ENCODE assay signal across 1 cellular context in the genomic region with DNA sequence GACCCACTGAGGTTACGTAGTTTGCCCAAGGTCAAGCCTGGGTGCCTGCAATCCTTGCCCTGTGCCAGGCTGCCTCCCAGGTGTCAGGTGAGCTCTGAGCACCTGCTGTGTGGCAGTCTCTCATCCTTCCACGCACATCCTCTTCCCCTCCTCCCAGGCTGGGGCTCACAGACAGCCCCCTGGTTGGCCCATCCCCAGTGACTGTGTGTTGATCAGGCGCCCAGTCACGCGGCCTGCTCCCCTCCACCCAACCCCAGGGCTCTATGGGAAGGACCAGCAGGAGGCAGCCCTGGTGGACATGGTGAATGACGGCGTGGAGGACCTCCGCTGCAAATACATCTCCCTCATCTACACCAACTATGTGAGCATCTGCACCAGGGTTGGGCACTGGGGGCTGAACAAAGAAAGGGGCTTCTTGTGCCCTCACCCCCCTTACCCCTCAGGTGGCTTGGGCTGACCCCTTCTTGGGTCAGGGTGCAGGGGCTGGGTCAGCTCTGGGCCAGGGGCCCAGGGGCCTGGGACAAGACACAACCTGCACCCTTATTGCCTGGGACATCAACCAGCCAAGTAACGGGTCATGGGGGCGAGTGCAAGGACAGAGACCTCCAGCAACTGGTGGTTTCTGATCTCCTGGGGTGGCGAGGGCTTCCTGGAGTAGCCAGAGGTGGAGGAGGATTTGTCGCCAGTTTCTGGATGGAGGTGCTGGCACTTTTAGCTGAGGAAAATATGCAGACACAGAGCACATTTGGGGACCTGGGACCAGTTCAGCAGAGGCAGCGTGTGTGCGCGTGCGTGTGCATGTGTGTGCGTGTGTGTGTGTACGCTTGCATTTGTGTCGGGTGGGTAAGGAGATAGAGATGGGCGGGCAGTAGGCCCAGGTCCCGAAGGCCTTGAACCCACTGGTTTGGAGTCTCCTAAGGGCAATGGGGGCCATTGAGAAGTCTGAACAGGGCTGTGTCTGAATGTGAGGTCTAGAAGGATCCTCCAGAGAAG.
TF ChIP-seq lines count a peak whose summit lies in the region.

No MANE protein-coding gene starts in this region.

TF ChIP-seq in GM12878, 131 proteins besides CTCF, POLR2A, EP300 and RAD21:
- TF ChIP-seq SRF (IDR thresholded peaks at IDR 0.05; ENCODE audit: low read depth in 2 of 2, low read length in 2 of 2) = no peak
- TF ChIP-seq, protein P1, sequence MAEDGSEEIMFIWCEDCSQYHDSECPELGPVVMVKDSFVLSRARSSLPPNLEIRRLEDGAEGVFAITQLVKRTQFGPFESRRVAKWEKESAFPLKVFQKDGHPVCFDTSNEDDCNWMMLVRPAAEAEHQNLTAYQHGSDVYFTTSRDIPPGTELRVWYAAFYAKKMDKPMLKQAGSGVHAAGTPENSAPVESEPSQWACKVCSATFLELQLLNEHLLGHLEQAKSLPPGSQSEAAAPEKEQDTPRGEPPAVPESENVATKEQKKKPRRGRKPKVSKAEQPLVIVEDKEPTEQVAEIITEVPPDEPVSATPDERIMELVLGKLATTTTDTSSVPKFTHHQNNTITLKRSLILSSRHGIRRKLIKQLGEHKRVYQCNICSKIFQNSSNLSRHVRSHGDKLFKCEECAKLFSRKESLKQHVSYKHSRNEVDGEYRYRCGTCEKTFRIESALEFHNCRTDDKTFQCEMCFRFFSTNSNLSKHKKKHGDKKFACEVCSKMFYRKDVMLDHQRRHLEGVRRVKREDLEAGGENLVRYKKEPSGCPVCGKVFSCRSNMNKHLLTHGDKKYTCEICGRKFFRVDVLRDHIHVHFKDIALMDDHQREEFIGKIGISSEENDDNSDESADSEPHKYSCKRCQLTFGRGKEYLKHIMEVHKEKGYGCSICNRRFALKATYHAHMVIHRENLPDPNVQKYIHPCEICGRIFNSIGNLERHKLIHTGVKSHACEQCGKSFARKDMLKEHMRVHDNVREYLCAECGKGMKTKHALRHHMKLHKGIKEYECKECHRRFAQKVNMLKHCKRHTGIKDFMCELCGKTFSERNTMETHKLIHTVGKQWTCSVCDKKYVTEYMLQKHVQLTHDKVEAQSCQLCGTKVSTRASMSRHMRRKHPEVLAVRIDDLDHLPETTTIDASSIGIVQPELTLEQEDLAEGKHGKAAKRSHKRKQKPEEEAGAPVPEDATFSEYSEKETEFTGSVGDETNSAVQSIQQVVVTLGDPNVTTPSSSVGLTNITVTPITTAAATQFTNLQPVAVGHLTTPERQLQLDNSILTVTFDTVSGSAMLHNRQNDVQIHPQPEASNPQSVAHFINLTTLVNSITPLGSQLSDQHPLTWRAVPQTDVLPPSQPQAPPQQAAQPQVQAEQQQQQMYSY (CRISPR knock-in tag; IDR thresholded peaks at IDR 0.05) = no peak
- peak in 1 of 2 experiments; percentile 44; a peak in 1 of 4 replicates for TF ChIP-seq BHLHE40 (IDR thresholded peaks at IDR 0.05; ENCODE audit: borderline replicate concordance in 1 of 2, low read depth in 2 of 2, low read length in 1 of 2)
- TF ChIP-seq, protein P2, sequence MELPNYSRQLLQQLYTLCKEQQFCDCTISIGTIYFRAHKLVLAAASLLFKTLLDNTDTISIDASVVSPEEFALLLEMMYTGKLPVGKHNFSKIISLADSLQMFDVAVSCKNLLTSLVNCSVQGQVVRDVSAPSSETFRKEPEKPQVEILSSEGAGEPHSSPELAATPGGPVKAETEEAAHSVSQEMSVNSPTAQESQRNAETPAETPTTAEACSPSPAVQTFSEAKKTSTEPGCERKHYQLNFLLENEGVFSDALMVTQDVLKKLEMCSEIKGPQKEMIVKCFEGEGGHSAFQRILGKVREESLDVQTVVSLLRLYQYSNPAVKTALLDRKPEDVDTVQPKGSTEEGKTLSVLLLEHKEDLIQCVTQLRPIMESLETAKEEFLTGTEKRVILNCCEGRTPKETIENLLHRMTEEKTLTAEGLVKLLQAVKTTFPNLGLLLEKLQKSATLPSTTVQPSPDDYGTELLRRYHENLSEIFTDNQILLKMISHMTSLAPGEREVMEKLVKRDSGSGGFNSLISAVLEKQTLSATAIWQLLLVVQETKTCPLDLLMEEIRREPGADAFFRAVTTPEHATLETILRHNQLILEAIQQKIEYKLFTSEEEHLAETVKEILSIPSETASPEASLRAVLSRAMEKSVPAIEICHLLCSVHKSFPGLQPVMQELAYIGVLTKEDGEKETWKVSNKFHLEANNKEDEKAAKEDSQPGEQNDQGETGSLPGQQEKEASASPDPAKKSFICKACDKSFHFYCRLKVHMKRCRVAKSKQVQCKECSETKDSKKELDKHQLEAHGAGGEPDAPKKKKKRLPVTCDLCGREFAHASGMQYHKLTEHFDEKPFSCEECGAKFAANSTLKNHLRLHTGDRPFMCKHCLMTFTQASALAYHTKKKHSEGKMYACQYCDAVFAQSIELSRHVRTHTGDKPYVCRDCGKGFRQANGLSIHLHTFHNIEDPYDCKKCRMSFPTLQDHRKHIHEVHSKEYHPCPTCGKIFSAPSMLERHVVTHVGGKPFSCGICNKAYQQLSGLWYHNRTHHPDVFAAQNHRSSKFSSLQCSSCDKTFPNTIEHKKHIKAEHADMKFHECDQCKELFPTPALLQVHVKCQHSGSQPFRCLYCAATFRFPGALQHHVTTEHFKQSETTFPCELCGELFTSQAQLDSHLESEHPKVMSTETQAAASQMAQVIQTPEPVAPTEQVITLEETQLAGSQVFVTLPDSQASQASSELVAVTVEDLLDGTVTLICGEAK (IDR thresholded peaks at IDR 0.05; ENCODE audit: borderline replicate concordance) = peak; percentile 25; the same call in 1 of the 2 replicates
- no peak for TF ChIP-seq TAF1 (IDR thresholded peaks at IDR 0.05; ENCODE audit: borderline replicate concordance, low read depth, low read length)
- TF ChIP-seq, protein P3, sequence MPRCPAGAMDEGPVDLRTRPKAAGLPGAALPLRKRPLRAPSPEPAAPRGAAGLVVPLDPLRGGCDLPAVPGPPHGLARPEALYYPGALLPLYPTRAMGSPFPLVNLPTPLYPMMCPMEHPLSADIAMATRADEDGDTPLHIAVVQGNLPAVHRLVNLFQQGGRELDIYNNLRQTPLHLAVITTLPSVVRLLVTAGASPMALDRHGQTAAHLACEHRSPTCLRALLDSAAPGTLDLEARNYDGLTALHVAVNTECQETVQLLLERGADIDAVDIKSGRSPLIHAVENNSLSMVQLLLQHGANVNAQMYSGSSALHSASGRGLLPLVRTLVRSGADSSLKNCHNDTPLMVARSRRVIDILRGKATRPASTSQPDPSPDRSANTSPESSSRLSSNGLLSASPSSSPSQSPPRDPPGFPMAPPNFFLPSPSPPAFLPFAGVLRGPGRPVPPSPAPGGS (IDR thresholded peaks at IDR 0.05; ENCODE audit: borderline replicate concordance, insufficient read depth, low read depth, low read length, poor library complexity, severe bottlenecking) = peak; percentile 80
- TF ChIP-seq RAD51 (IDR thresholded peaks at IDR 0.05) = peak; percentile 64
- TF ChIP-seq, protein P4, sequence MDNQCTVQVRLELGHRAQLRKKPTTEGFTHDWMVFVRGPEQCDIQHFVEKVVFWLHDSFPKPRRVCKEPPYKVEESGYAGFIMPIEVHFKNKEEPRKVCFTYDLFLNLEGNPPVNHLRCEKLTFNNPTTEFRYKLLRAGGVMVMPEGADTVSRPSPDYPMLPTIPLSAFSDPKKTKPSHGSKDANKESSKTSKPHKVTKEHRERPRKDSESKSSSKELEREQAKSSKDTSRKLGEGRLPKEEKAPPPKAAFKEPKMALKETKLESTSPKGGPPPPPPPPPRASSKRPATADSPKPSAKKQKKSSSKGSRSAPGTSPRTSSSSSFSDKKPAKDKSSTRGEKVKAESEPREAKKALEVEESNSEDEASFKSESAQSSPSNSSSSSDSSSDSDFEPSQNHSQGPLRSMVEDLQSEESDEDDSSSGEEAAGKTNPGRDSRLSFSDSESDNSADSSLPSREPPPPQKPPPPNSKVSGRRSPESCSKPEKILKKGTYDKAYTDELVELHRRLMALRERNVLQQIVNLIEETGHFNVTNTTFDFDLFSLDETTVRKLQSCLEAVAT (IDR thresholded peaks at IDR 0.05) = peak; percentile 83
- TF ChIP-seq STAT1 (conservative IDR thresholded peaks at IDR 0.05) = no peak
- TF ChIP-seq, protein P5, sequence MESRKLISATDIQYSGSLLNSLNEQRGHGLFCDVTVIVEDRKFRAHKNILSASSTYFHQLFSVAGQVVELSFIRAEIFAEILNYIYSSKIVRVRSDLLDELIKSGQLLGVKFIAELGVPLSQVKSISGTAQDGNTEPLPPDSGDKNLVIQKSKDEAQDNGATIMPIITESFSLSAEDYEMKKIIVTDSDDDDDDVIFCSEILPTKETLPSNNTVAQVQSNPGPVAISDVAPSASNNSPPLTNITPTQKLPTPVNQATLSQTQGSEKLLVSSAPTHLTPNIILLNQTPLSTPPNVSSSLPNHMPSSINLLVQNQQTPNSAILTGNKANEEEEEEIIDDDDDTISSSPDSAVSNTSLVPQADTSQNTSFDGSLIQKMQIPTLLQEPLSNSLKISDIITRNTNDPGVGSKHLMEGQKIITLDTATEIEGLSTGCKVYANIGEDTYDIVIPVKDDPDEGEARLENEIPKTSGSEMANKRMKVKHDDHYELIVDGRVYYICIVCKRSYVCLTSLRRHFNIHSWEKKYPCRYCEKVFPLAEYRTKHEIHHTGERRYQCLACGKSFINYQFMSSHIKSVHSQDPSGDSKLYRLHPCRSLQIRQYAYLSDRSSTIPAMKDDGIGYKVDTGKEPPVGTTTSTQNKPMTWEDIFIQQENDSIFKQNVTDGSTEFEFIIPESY (IDR thresholded peaks at IDR 0.05) = peak; percentile 62; the same call in 1 of the 2 replicates
